ENCODE assay signal across 19 cellular contexts in the genomic region with DNA sequence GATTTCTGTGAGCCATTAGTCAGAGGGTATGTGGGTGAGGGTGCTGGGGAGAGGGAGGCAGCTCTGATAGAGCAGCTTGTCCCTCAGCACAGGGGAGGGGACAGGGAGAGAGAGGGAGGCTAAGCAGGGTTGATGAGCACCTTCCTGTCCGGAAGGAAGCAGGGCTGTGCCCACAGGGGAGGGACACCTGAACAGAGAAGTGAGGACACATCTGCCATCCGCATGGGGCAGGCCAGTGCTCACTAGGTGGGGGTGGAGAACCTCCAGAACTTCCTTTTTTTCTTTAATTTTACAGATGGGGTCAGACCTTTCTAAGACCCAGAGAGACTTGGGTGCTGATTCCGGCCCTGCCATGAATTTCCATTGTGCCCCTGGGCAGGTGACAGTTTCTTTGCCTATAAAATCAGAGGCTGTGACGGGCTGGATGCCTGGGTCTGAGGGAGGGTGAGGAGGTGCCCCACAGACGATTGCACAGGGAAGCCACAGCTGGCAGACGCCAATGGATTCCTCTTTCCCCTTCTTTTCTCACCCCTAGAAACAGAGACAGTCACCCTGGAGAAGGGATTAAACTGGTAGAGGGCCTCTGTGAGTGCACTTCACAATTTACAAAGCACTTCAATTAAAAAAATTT. TPM values are rescaled to one million over a fixed set of nuclear protein-coding genes. Genes with fewer than 3 reads are reported as not detected.
DNase-seq lines count a peak whose midpoint lies in the region; ATAC-seq and TF ChIP-seq lines count a peak whose summit lies in the region.
"Had no signal": no experiment of that assay in that cellular context is flagged by ENCODE, and none has a peak within 500 bp of the region (broad histone marks: within the 10 kb centered on the region; RNA-seq: fewer than 3 reads in every experiment).

No MANE protein-coding gene starts in this region.

- no peaks in the 10 kb centered on the region for H3K36me3 Mint-ChIP-seq in activated CD4-positive, alpha-beta T cell treated with anti-CD3 and anti-CD28 coated beads, Interleukin-2, amount 10 ng/mL, durations not matched to agents 7 days and 5 days (ENCODE audit: low read depth)
- peaks cover 0 to 6% of the 10 kb centered on the region in 2 donors for H3K36me3 Mint-ChIP-seq in stimulated activated naive B cell treated with anti-CD40 and anti-IgM and Interleukin-4, amounts not matched to agents 10 μg/mL and 1 μg/mL and 100 μg/mL, for 72 hours

- peak overlapping the region; percentile 44 for H3K27ac Mint-ChIP-seq in activated CD4-positive, alpha-beta T cell treated with anti-CD3 and anti-CD28 coated beads, Interleukin-2, amount 10 ng/mL, durations not matched to agents 7 days and 5 days
- peak overlapping the region; percentile 93 for H3K27ac Mint-ChIP-seq in stimulated activated naive B cell treated with anti-CD40 and anti-IgM and Interleukin-4, amounts not matched to agents 10 μg/mL and 1 μg/mL and 100 μg/mL, for 72 hours
- H3K27ac Mint-ChIP-seq: activated T-helper 2 cell treated with anti-CD3 and anti-CD28 coated beads, Interferon-gamma antibody, Interleukin-2, Interleukin-4, amounts not matched to agents 10 μg/mL and 5 μg/mL and 100 μg/mL, durations not matched to agents 14 hours and 24 hours and 36 hours had no signal

- ATAC-seq in stimulated activated naive B cell treated with anti-CD40 and anti-IgM and Interleukin-4, amounts not matched to agents 10 μg/mL and 1 μg/mL and 100 μg/mL, for 72 hours (replicated peaks): peak; percentile 94 to 96
- no peak for ATAC-seq in GM21717 (IDR thresholded peaks at IDR 0.05; ENCODE audit: unreplicated experiment)
- ATAC-seq: sciatic nerve had no signal

- peaks cover 14% of the 10 kb centered on the region for H3K4me1 Mint-ChIP-seq in activated CD4-positive, alpha-beta T cell treated with anti-CD3 and anti-CD28 coated beads, Interleukin-2, amount 10 ng/mL, durations not matched to agents 7 days and 5 days
- H3K4me1 Mint-ChIP-seq in stimulated activated naive B cell treated with anti-CD40 and anti-IgM and Interleukin-4, amounts not matched to agents 10 μg/mL and 1 μg/mL and 100 μg/mL, for 72 hours: peaks cover 30 to 37% of the 10 kb centered on the region in 2 donors

- H3K4me3 Mint-ChIP-seq in activated CD4-positive, alpha-beta T cell treated with anti-CD3 and anti-CD28 coated beads, Interleukin-2, amount 10 ng/mL, durations not matched to agents 7 days and 5 days: no peak overlapping the region
- peak overlapping the region in 1 of 2 donors; percentile 43 for H3K4me3 Mint-ChIP-seq in stimulated activated naive B cell treated with anti-CD40 and anti-IgM and Interleukin-4, amounts not matched to agents 10 μg/mL and 1 μg/mL and 100 μg/mL, for 72 hours

- no peak for DNase-seq in activated CD4-positive, alpha-beta T cell treated with anti-CD3 and anti-CD28 coated beads, Interleukin-2, amount 10 ng/mL, durations not matched to agents 7 days and 5 days
- DNase-seq in activated CD4-positive, alpha-beta T cell treated with anti-CD3 and anti-CD28 coated beads for 1 hour: no peak
- DNase-seq in OCI-M1 (lab: John Stamatoyannopoulos, UW) (peak; percentile 37), coronary artery (ENCODE audit: low spot score) (peak; percentile 53), inferior parietal cortex (ENCODE audit: extremely low spot score) (no peak), NCI-H774 (lab: John Stamatoyannopoulos, UW) (no peak)
- DNase-seq in stimulated activated naive B cell treated with anti-CD40 and anti-IgM and Interleukin-4, amounts not matched to agents 10 μg/mL and 1 μg/mL and 100 μg/mL, for 72 hours: peak; percentile 34
- DNase-seq: activated CD4-positive, alpha-beta T cell treated with anti-CD3 and anti-CD28 coated beads for 48 hours; COR-L47; effector CD8-positive, alpha-beta T cell; NCI-H1694; NCI-H526; SW 1271 had no signal

- no peak for TF ChIP-seq CTCF in coronary artery (IDR thresholded peaks at IDR 0.05)

- CTCF ChIA-PET in activated CD4-positive, alpha-beta T cell treated with anti-CD3 and anti-CD28 coated beads, Interleukin-2, amount 10 ng/mL, durations not matched to agents 7 days and 5 days (lab: Charles Lee): interaction anchor here (1.2 to 3.6 kb wide), 2 partner anchors 11 to 45 kb away, joined by 3 to 32 read pairs; no protein-coding TSS in a partner anchor

- POLR2A ChIA-PET in activated CD4-positive, alpha-beta T cell treated with anti-CD3 and anti-CD28 coated beads, Interleukin-2, amount 10 ng/mL, durations not matched to agents 7 days and 5 days (lab: Charles Lee): no interaction called here

- no peak overlapping the region for H3K27ac ChIP-seq in coronary artery
- H3K27ac ChIP-seq: thoracic aorta had no signal

- H3K27me3 Mint-ChIP-seq in activated CD4-positive, alpha-beta T cell treated with anti-CD3 and anti-CD28 coated beads, Interleukin-2, amount 10 ng/mL, durations not matched to agents 7 days and 5 days: peaks cover 14% of the 10 kb centered on the region
- no peaks in the 10 kb centered on the region for H3K27me3 Mint-ChIP-seq in stimulated activated naive B cell treated with anti-CD40 and anti-IgM and Interleukin-4, amounts not matched to agents 10 μg/mL and 1 μg/mL and 100 μg/mL, for 72 hours

- no peak overlapping the region for H3K4me3 ChIP-seq in coronary artery
- H3K4me3 ChIP-seq: thoracic aorta had no signal

- H3K9me3 Mint-ChIP-seq in activated CD4-positive, alpha-beta T cell treated with anti-CD3 and anti-CD28 coated beads, Interleukin-2, amount 10 ng/mL, durations not matched to agents 7 days and 5 days: peaks cover 3% of the 10 kb centered on the region
- H3K9me3 Mint-ChIP-seq in stimulated activated naive B cell treated with anti-CD40 and anti-IgM and Interleukin-4, amounts not matched to agents 10 μg/mL and 1 μg/mL and 100 μg/mL, for 72 hours: peaks cover 0 to 6% of the 10 kb centered on the region in 2 donors
- H3K9me3 Mint-ChIP-seq: activated T-helper 2 cell treated with anti-CD3 and anti-CD28 coated beads, Interferon-gamma antibody, Interleukin-2, Interleukin-4, amounts not matched to agents 10 μg/mL and 5 μg/mL and 100 μg/mL, durations not matched to agents 14 hours and 24 hours and 36 hours had no signal

RNA-seq across cellular contexts. Expression of a gene that starts 4.1 kb away (rescaled TPM):
- not detected for total RNA-seq in activated CD4-positive, alpha-beta T cell treated with anti-CD3 and anti-CD28 coated beads, Interleukin-2, amount 10 ng/mL, durations not matched to agents 7 days and 5 days
- total RNA-seq: A172, frontal cortex, sciatic nerve, thoracic aorta had no signal

RNA-seq across cellular contexts. Expression of a gene that starts 31.3 kb away (rescaled TPM):
- not detected for total RNA-seq in activated CD4-positive, alpha-beta T cell treated with anti-CD3 and anti-CD28 coated beads, Interleukin-2, amount 10 ng/mL, durations not matched to agents 7 days and 5 days
- total RNA-seq: A172; activated T-helper 2 cell treated with anti-CD3 and anti-CD28 coated beads, Interferon-gamma antibody, Interleukin-2, Interleukin-4, amounts not matched to agents 10 μg/mL and 5 μg/mL and 100 μg/mL, durations not matched to agents 14 hours and 24 hours and 36 hours; frontal cortex; sciatic nerve; thoracic aorta had no signal

RNA-seq across cellular contexts. Expression of a gene that starts 50.0 kb away (rescaled TPM):
- not detected for total RNA-seq in activated CD4-positive, alpha-beta T cell treated with anti-CD3 and anti-CD28 coated beads, Interleukin-2, amount 10 ng/mL, durations not matched to agents 7 days and 5 days
- total RNA-seq: A172; activated T-helper 2 cell treated with anti-CD3 and anti-CD28 coated beads, Interferon-gamma antibody, Interleukin-2, Interleukin-4, amounts not matched to agents 10 μg/mL and 5 μg/mL and 100 μg/mL, durations not matched to agents 14 hours and 24 hours and 36 hours; thoracic aorta had no signal

RNA-seq across cellular contexts. Expression of a gene that starts 59.6 kb away (rescaled TPM):
- total RNA-seq in activated CD4-positive, alpha-beta T cell treated with anti-CD3 and anti-CD28 coated beads, Interleukin-2, amount 10 ng/mL, durations not matched to agents 7 days and 5 days: 10 to 100 TPM; 10.5 to 12.6 TPM

Comparison
In these comparisons a context has a peak if more than half of its experiments do, and no peak if none do; other contexts are left out.
1. DNase-seq: peak in OCI-M1 (single experiment), coronary artery (single experiment) and stimulated activated naive B cell treated with anti-CD40 and anti-IgM and Interleukin-4, amounts not matched to agents 10 μg/mL and 1 μg/mL and 100 μg/mL, for 72 hours (single experiment); none in activated CD4-positive, alpha-beta T cell treated with anti-CD3 and anti-CD28 coated beads, Interleukin-2, amount 10 ng/mL, durations not matched to agents 7 days and 5 days (single experiment), activated CD4-positive, alpha-beta T cell treated with anti-CD3 and anti-CD28 coated beads for 1 hour (single experiment), inferior parietal cortex (single experiment) and NCI-H774 (single experiment).